ENCODE assay signal across 1 cellular context in the genomic region with DNA sequence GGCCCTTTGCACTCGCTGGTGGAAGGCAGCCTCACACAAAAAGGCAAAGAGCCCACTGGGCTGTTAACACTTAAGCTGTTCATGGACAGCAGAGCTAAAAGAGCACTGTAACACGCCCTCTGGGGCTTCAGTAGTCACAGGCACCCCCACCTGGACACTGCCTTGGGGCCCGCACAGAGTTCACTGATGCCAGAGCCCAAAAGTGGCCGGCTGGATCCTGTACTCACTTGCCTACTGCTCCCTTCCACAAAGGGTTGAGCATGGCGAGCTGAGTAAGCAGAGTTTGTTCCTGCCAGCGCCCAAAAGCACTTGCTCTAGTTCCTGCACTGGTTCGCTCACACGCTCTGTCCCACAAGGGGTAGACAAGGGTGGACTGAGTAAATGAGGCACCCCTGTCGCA.
TF ChIP-seq lines count a peak whose summit lies in the region.

No MANE protein-coding gene starts in this region.

TF ChIP-seq in HepG2, 621 proteins besides CTCF, POLR2A, EP300 and RAD21 (continued from another document):
- TF ChIP-seq, protein P1, sequence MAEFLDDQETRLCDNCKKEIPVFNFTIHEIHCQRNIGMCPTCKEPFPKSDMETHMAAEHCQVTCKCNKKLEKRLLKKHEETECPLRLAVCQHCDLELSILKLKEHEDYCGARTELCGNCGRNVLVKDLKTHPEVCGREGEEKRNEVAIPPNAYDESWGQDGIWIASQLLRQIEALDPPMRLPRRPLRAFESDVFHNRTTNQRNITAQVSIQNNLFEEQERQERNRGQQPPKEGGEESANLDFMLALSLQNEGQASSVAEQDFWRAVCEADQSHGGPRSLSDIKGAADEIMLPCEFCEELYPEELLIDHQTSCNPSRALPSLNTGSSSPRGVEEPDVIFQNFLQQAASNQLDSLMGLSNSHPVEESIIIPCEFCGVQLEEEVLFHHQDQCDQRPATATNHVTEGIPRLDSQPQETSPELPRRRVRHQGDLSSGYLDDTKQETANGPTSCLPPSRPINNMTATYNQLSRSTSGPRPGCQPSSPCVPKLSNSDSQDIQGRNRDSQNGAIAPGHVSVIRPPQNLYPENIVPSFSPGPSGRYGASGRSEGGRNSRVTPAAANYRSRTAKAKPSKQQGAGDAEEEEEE (CRISPR knock-in tag; IDR thresholded peaks at IDR 0.05; ENCODE audit: borderline replicate concordance) = no peak
